ENCODE assay signal across 8 cellular contexts in the genomic region with DNA sequence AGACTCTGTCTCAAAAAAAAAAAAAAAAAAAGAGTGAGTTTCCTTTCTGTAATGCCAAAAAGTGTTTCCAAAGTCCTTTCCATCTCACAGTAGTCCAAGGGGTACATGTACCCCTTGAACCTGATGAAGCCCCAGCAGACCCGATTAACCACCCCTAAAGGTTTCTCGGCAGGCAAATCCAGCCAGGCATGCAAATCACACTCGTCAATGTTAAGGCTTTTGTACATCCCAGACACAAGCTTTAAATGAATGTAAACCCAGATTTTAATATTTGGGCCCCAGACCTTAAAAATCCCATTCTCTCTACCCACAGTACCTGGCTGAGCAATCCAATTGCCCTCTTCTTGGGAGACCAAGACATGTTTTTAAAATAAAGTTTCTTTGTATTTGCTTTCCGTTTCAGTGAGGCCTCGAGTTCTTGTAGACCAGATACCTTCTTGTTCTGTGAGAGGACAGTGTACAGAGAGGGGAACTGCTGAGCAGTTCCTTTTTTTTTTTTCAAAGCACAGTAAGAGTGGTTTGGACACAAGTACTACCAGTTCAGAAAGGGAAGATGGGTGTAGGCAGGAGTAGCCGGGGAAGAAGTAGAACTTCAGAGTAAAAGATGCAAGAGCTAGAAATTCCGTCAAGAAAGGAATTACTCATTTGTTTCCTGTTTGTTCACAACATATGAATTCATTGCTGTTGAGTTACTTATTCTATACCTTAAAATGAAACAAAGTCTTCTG. TPM values are rescaled to one million over a fixed set of nuclear protein-coding genes. Genes with fewer than 3 reads are reported as not detected.
DNase-seq lines count a peak whose midpoint lies in the region; ATAC-seq, FAIRE-seq and TF ChIP-seq lines count a peak whose summit lies in the region.

A gene with protein sequence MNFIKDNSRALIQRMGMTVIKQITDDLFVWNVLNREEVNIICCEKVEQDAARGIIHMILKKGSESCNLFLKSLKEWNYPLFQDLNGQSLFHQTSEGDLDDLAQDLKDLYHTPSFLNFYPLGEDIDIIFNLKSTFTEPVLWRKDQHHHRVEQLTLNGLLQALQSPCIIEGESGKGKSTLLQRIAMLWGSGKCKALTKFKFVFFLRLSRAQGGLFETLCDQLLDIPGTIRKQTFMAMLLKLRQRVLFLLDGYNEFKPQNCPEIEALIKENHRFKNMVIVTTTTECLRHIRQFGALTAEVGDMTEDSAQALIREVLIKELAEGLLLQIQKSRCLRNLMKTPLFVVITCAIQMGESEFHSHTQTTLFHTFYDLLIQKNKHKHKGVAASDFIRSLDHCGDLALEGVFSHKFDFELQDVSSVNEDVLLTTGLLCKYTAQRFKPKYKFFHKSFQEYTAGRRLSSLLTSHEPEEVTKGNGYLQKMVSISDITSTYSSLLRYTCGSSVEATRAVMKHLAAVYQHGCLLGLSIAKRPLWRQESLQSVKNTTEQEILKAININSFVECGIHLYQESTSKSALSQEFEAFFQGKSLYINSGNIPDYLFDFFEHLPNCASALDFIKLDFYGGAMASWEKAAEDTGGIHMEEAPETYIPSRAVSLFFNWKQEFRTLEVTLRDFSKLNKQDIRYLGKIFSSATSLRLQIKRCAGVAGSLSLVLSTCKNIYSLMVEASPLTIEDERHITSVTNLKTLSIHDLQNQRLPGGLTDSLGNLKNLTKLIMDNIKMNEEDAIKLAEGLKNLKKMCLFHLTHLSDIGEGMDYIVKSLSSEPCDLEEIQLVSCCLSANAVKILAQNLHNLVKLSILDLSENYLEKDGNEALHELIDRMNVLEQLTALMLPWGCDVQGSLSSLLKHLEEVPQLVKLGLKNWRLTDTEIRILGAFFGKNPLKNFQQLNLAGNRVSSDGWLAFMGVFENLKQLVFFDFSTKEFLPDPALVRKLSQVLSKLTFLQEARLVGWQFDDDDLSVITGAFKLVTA (minus strand): TSS at position 465 of the 728 bp plus-strand sequence. CDS start 8,111 bp downstream, outside the sequence.

- no peaks in the 10 kb centered on the region for H3K36me3 ChIP-seq in HepG2 (replicated peaks in 1 of 2; ENCODE audit: control insufficient read depth in 1 of 2, insufficient read depth in 2 of 2, low read length in 2 of 2)
- no peaks in the 10 kb centered on the region for H3K36me3 ChIP-seq in sigmoid colon

- peak within 1 kb of the TSS; percentile 60 for H3K4me2 ChIP-seq in HepG2 (ENCODE audit: low read depth, low read length)

- TF ChIP-seq EP300 in HepG2 (IDR thresholded peaks at IDR 0.05; ENCODE audit: low read depth in 2 of 2, low read length in 2 of 2) (no peak), HepG2 (CRISPR knock-in tag; IDR thresholded peaks at IDR 0.05; ENCODE audit: borderline replicate concordance) (no peak), sigmoid colon (IDR thresholded peaks at IDR 0.05) (no peak)

- H3K27me3 ChIP-seq in HepG2 (ENCODE audit: control insufficient read depth in 1 of 2, insufficient read depth in 2 of 2, low read length in 2 of 2) (no peaks in the 10 kb centered on the region; a peak in 1 of 5 replicates), sigmoid colon (no peaks in the 10 kb centered on the region)

- no TSS peak for BruUV-seq in HepG2 (replicated peaks; lab: Mats Ljungman, UMichigan)

- H3K4me3 ChIP-seq in HepG2 (replicated peaks in 1 of 3; ENCODE audit: insufficient read depth in 1 of 3, low read depth in 2 of 3, low read length in 3 of 3) (peak within 1 kb of the TSS; percentile 19 to 45 (median 22)), sigmoid colon (peak within 1 kb of the TSS in 1 of 4 donors; percentile 13)

- TF ChIP-seq RAD21 in HepG2 (CRISPR knock-in tag; IDR thresholded peaks at IDR 0.05) = no peak

- H3K4me1 ChIP-seq in HepG2 (ENCODE audit: insufficient read depth, low read length) (peaks cover 39% of the 10 kb centered on the region), sigmoid colon (no peaks in the 10 kb centered on the region)

- no peaks in the 10 kb centered on the region for H4K20me1 ChIP-seq in HepG2 (ENCODE audit: insufficient read depth, low read length)

- TF ChIP-seq CTCF in HepG2 (CRISPR knock-in tag; IDR thresholded peaks at IDR 0.05) = no peak
- no peak for TF ChIP-seq CTCF in sigmoid colon (IDR thresholded peaks at IDR 0.05)

- in situ Hi-C loops in HepG2 (cut with HindIII; ENCODE audit: extremely low pct_ligation_motif_present, low pct_unique_long_range_greater_than_20kb) = no loop called here
- in situ Hi-C loops in ACHN (cut with HindIII; ENCODE audit: low pct_ligation_motif_present, low pct_unique_long_range_greater_than_20kb, low sequenced_read_pairs) = no loop called here

- 47% methylated on average over 7 of the region's 7 CpGs for WGBS in HepG2 (ENCODE audit: low lambda C conversion rate)
- WGBS in sigmoid colon, 2 donors = 58 to 82% methylated on average over 7 of the region's 7 CpGs

- peak within 1 kb of the TSS; percentile 37 for H3K9ac ChIP-seq in HepG2 (ENCODE audit: insufficient read depth, low read depth, low read length)

- POLR2A ChIA-PET in HepG2 (lab: Yijun Ruan, JAX) = interaction anchor here (1.2 to 2.4 kb wide), 8 partner anchors 10 to 201 kb away, joined by 3 to 12 read pairs (median 4); a partner anchor contains a TSS

- no peaks in the 10 kb centered on the region for H3K9me3 ChIP-seq in HepG2 (ENCODE audit: low read length)
- H3K9me3 ChIP-seq in sigmoid colon = no peaks in the 10 kb centered on the region

- no peaks in the 10 kb centered on the region for H3K79me2 ChIP-seq in HepG2 (ENCODE audit: insufficient read depth, low read length)

- ATAC-seq in GM18868 (IDR thresholded peaks at IDR 0.05; ENCODE audit: unreplicated experiment) (peak; percentile 94), HG02642 (IDR thresholded peaks at IDR 0.05; ENCODE audit: poor library complexity, unreplicated experiment) (peak; percentile 83), HepG2 (peak; percentile 22)

- peak within 1 kb of the TSS; percentile 85 for H2AFZ ChIP-seq in HepG2 (ENCODE audit: low read length)

- DNase-seq in NOMO-1 treated with dmso at 0.1 percent for 144 hours (lab: John Stamatoyannopoulos, UW; ENCODE audit: unreplicated experiment) (peak; percentile 90), HepG2 (ENCODE audit: low spot score) (no peak), sigmoid colon (no peak), ACHN (no peak), middle frontal gyrus (ENCODE audit: extremely low spot score, low spot score) (no peak), NCI-H69 (lab: John Stamatoyannopoulos, UW) (no peak)

- H3K27ac ChIP-seq in HepG2 (ENCODE audit: extremely low read length, insufficient read depth, low read length) = peak within 1 kb of the TSS; percentile 9
- peak within 1 kb of the TSS in 2 of 4 donors; percentile 36 to 43 for H3K27ac ChIP-seq in sigmoid colon

- intact Hi-C loops in HepG2 (cut with micrococcal nuclease; ENCODE audit: unreplicated experiment) = no loop called here
- intact Hi-C loops in sigmoid colon (cut with DNase I) = no loop called here

- TF ChIP-seq POLR2A in HepG2 (IDR thresholded peaks at IDR 0.05; ENCODE audit: insufficient read depth in 1 of 2, low read depth in 2 of 2, low read length in 2 of 2) (no peak), sigmoid colon (IDR thresholded peaks at IDR 0.05) (no peak)

- FAIRE-seq in HepG2 (lab: Jason Lieb, UNC) = no peak

- CTCF ChIA-PET in HepG2 (lab: Yijun Ruan, JAX; ENCODE audit: low intra/inter-chr PET ratio, low total read pairs) = no interaction called here

TF ChIP-seq in HepG2, 621 proteins besides CTCF, POLR2A, EP300 and RAD21 (continues in another document):
- TF ChIP-seq, protein P1, sequence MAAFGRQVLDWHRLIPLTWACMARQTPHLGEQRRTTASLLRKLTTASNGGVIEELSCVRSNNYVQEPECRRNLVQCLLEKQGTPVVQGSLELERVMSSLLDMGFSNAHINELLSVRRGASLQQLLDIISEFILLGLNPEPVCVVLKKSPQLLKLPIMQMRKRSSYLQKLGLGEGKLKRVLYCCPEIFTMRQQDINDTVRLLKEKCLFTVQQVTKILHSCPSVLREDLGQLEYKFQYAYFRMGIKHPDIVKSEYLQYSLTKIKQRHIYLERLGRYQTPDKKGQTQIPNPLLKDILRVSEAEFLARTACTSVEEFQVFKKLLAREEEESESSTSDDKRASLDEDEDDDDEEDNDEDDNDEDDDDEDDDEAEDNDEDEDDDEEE (CRISPR knock-in tag; IDR thresholded peaks at IDR 0.05) = 0 out of 2 replicates have a peak, but pooled peaks have one; percentile 3
- TF ChIP-seq NPAS2 (CRISPR knock-in tag; IDR thresholded peaks at IDR 0.05; ENCODE audit: borderline replicate concordance) (no peak), PLRG1 (conservative IDR thresholded peaks at IDR 0.05) (no peak), ZNF674 (CRISPR knock-in tag; IDR thresholded peaks at IDR 0.05; ENCODE audit: low read depth) (no peak), ZNF335 (CRISPR knock-in tag; IDR thresholded peaks at IDR 0.05) (no peak), ZNF136 (CRISPR knock-in tag; IDR thresholded peaks at IDR 0.05; ENCODE audit: low read depth) (0 out of 2 replicates have a peak, but pooled peaks have one; percentile 16)

RNA-seq across cellular contexts. Expression of the gene that starts here (rescaled TPM):
- 0.06 and 0.15 TPM in 2 replicates for total RNA-seq in HepG2 (2016; rRNA removed; fragmentation: Illumina TruSeq; extraction: Trizol)
- not detected in 2 replicates for total RNA-seq in HepG2 (2016; cell fraction: cytosol; rRNA removed; fragmentation: Illumina TruSeq; extraction: Trizol; ENCODE audit: low read depth)
- 0.11 TPM in 1 of 2 replicates, not detected in the other for total RNA-seq in HepG2 (2016; cell fraction: insoluble cytoplasmic fraction; rRNA removed; fragmentation: Illumina TruSeq; extraction: Trizol)
- 0.03 TPM in 1 of 2 replicates, not detected in the other for total RNA-seq in HepG2 (2016; cell fraction: membrane; rRNA removed; fragmentation: Illumina TruSeq; extraction: Trizol)
- total RNA-seq in HepG2 (2016; cell fraction: nucleus; rRNA removed; fragmentation: Illumina TruSeq; extraction: Trizol) = 0.19 TPM in 1 of 2 replicates, not detected in the other
- polyA plus RNA-seq in HepG2 (2011; rRNA removed) = 0.29 and 0.34 TPM in 2 replicates
- polyA plus RNA-seq in HepG2 (2011; cell fraction: cytosol; rRNA removed) = 0.17 and 0.32 TPM in 2 replicates
- polyA plus RNA-seq in HepG2 (2011; cell fraction: nucleus; rRNA removed) = 0.31 and 0.32 TPM in 2 replicates
- polyA plus RNA-seq in HepG2 (2012) = 0.49 and 1.3 TPM in 2 replicates
- polyA plus RNA-seq in HepG2 (2016; cell fraction: cytosol; fragmentation: Illumina TruSeq; extraction: Trizol; ENCODE audit: low read depth) = not detected in 2 replicates
- polyA plus RNA-seq in HepG2 (2016; cell fraction: insoluble cytoplasmic fraction; fragmentation: Illumina TruSeq; extraction: Trizol; ENCODE audit: low read depth) = 0.09 TPM in 1 of 2 replicates, not detected in the other
- not detected in 2 replicates for polyA plus RNA-seq in HepG2 (2016; cell fraction: membrane; fragmentation: Illumina TruSeq; extraction: Trizol; ENCODE audit: low read depth)
- polyA plus RNA-seq in HepG2 (2016; cell fraction: nucleus; fragmentation: Illumina TruSeq; extraction: Trizol; ENCODE audit: insufficient read depth, low read depth) = 0.23 TPM in 1 of 2 replicates, not detected in the other
- polyA minus RNA-seq in HepG2 (2011; rRNA and poly(A)+ RNA removed; ENCODE audit: low replicate concordance) = 0.05 and 0.06 TPM in 2 replicates
- 0.20 and 0.53 TPM in 2 replicates for polyA minus RNA-seq in HepG2 (2011; cell fraction: cytosol; rRNA and poly(A)+ RNA removed)
- 0.64 and 1.1 TPM in 2 replicates for polyA minus RNA-seq in HepG2 (2011; cell fraction: nucleus; rRNA and poly(A)+ RNA removed)
- total RNA-seq in sigmoid colon = 1 to 10 TPM; 1.1 to 1.8 (median 1.7) TPM
- 1 to 10 TPM in 1 of 3 donors, under 1 TPM in 2; 0.60 to 2.3 (median 0.90) TPM for polyA plus RNA-seq in sigmoid colon

Comparison
In these comparisons a context has a peak if more than half of its experiments do, and no peak if none do; other contexts are left out.
1. ATAC-seq: peak in every context shown above with its lines; median percentile 94 in GM18868; 83 in HG02642; 22 in HepG2.